In the genomic region with DNA sequence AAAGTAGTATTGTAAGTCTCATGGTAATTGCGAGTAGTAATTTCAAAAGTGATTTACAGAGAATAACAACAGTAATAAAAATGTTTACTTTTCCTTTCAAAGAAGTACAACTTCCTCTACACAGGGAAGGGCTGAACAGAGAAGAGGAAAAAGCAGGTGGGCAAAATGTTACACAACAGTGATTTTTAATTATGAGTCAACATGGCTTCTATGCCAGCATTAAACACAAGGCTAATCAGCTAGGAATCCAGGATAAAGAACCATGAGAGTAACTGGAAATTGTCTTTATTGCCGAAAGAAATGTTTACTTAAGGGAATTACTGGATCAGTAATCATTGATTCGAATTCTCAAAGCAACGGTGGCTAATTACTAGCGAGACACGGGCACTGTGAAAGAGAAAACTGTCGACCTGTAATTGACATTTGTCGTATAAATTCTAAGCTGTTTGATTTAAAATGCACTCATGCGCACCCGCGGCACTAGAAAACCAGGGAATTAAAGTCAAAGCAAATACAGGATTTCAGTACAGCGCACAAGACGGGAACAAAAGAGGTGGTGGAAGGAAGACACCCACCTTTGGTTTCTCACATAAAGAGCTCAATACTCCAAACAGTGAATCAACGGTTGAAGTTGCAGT, we compare ENCODE assay signal across 8 cellular contexts. TPM values are rescaled to one million over a fixed set of nuclear protein-coding genes. Genes with fewer than 3 reads are reported as not detected.
A peak's percentile ranks its signal among the peaks of the same experiment; 100 is the strongest.
DNase-seq lines count a peak whose midpoint lies in the region; TF ChIP-seq lines count a peak whose summit lies in the region.

No MANE protein-coding gene starts in this region.

- H3K4me1 Mint-ChIP-seq in activated CD4-positive, alpha-beta T cell treated with anti-CD3 and anti-CD28 coated beads, Interleukin-2, amount 10 ng/mL, durations not matched to agents 7 days and 5 days, result peaks cover 33% of the 10 kb centered on the region
- H3K4me1 Mint-ChIP-seq in activated naive CD8-positive, alpha-beta T cell (ENCODE audit: low read depth), result peaks cover 28% of the 10 kb centered on the region

- DNase-seq in activated CD4-positive, alpha-beta T cell treated with anti-CD3 and anti-CD28 coated beads, Interleukin-2, amount 10 ng/mL, durations not matched to agents 7 days and 5 days, result no peak
- no peak for DNase-seq in activated CD4-positive, alpha-beta T cell treated with anti-CD3 and anti-CD28 coated beads, Interleukin-2, amount 50 U/mL, for 1 hour
- DNase-seq in NCI-H1694 (lab: John Stamatoyannopoulos, UW), result peak; percentile 27
- peak; percentile 17 to 54 for DNase-seq in hippocampal formation (lab: John Stamatoyannopoulos, UW)
- DNase-seq in retinal pigment epithelial cell (ENCODE audit: low read depth), result peak; percentile 46
- DNase-seq in NK-92 (lab: John Stamatoyannopoulos, UW; ENCODE audit: unreplicated experiment), result no peak
- DNase-seq in T-helper 9 cell, result no peak

- H3K9me3 Mint-ChIP-seq in activated CD4-positive, alpha-beta T cell treated with anti-CD3 and anti-CD28 coated beads, Interleukin-2, amount 10 ng/mL, durations not matched to agents 7 days and 5 days, result no peaks in the 10 kb centered on the region
- no peaks in the 10 kb centered on the region for H3K9me3 Mint-ChIP-seq in activated naive CD8-positive, alpha-beta T cell (ENCODE audit: low read depth)

- H3K4me3 ChIP-seq in retinal pigment epithelial cell (ENCODE audit: low read length), result peak overlapping the region; percentile 76

- POLR2A ChIA-PET in activated CD4-positive, alpha-beta T cell treated with anti-CD3 and anti-CD28 coated beads, Interleukin-2, amount 10 ng/mL, durations not matched to agents 7 days and 5 days (lab: Charles Lee), result interaction anchor here (1.0 to 1.1 kb wide), 2 partner anchors 15 to 31 kb away, joined by 3 to 4 read pairs; no protein-coding TSS in a partner anchor

- H3K36me3 Mint-ChIP-seq in activated CD4-positive, alpha-beta T cell treated with anti-CD3 and anti-CD28 coated beads, Interleukin-2, amount 10 ng/mL, durations not matched to agents 7 days and 5 days (ENCODE audit: low read depth), result no peaks in the 10 kb centered on the region
- no peaks in the 10 kb centered on the region for H3K36me3 Mint-ChIP-seq in activated naive CD8-positive, alpha-beta T cell

- H3K27me3 Mint-ChIP-seq in activated CD4-positive, alpha-beta T cell treated with anti-CD3 and anti-CD28 coated beads, Interleukin-2, amount 10 ng/mL, durations not matched to agents 7 days and 5 days, result no peaks in the 10 kb centered on the region
- no peaks in the 10 kb centered on the region for H3K27me3 Mint-ChIP-seq in activated naive CD8-positive, alpha-beta T cell

- CTCF ChIA-PET in activated CD4-positive, alpha-beta T cell treated with anti-CD3 and anti-CD28 coated beads, Interleukin-2, amount 10 ng/mL, durations not matched to agents 7 days and 5 days (lab: Charles Lee), result interaction anchor here (0.6 to 2.3 kb wide), 9 partner anchors 9 to 1381 kb away, joined by 3 to 12 read pairs (median 4); a partner anchor contains a TSS

- TF ChIP-seq CTCF in retinal pigment epithelial cell (conservative IDR thresholded peaks at IDR 0.05; ENCODE audit: low read depth, low read length), result no peak

- peak overlapping the region; percentile 94 for H3K27ac Mint-ChIP-seq in activated CD4-positive, alpha-beta T cell treated with anti-CD3 and anti-CD28 coated beads, Interleukin-2, amount 10 ng/mL, durations not matched to agents 7 days and 5 days
- H3K27ac Mint-ChIP-seq in activated naive CD8-positive, alpha-beta T cell, result peak overlapping the region; percentile 82

- H3K4me3 Mint-ChIP-seq in activated CD4-positive, alpha-beta T cell treated with anti-CD3 and anti-CD28 coated beads, Interleukin-2, amount 10 ng/mL, durations not matched to agents 7 days and 5 days, result peak overlapping the region; percentile 89
- peak overlapping the region; percentile 88 for H3K4me3 Mint-ChIP-seq in activated naive CD8-positive, alpha-beta T cell

RNA-seq across cellular contexts. Expression of a gene that starts 15.5 kb away (rescaled TPM):
- 10 to 100 TPM; 38.1 to 40.2 TPM for total RNA-seq in activated CD4-positive, alpha-beta T cell treated with anti-CD3 and anti-CD28 coated beads, Interleukin-2, amount 10 ng/mL, durations not matched to agents 7 days and 5 days

RNA-seq across cellular contexts. Expression of a gene that starts 17.9 kb away (rescaled TPM):
- 10 to 100 TPM; 28.6 to 29.3 TPM for total RNA-seq in activated CD4-positive, alpha-beta T cell treated with anti-CD3 and anti-CD28 coated beads, Interleukin-2, amount 10 ng/mL, durations not matched to agents 7 days and 5 days

RNA-seq across cellular contexts. Expression of a gene that starts 37.5 kb away (rescaled TPM):
- total RNA-seq in activated CD4-positive, alpha-beta T cell treated with anti-CD3 and anti-CD28 coated beads, Interleukin-2, amount 10 ng/mL, durations not matched to agents 7 days and 5 days, result under 1 TPM in 1 of 2 experiments, not detected in 1; 0.23 TPM

Comparison
In these comparisons a context has a peak if more than half of its experiments do, and no peak if none do; other contexts are left out.
1. DNase-seq: peak in NCI-H1694 (single experiment), hippocampal formation (2 of 2) and retinal pigment epithelial cell (single experiment); none in activated CD4-positive, alpha-beta T cell treated with anti-CD3 and anti-CD28 coated beads, Interleukin-2, amount 10 ng/mL, durations not matched to agents 7 days and 5 days (single experiment), activated CD4-positive, alpha-beta T cell treated with anti-CD3 and anti-CD28 coated beads, Interleukin-2, amount 50 U/mL, for 1 hour (single experiment), NK-92 (single experiment) and T-helper 9 cell (single experiment).